In genomic region chr1:230785643-230786405, GRCh38 we compare ENCODE assay signal across 1 cellular context.
TF ChIP-seq lines count a peak whose summit lies in the region.

No MANE protein-coding gene starts in this region.

TF ChIP-seq in GM23338, 12 proteins besides CTCF, POLR2A, EP300 and RAD21 (continued from another document):
- TF ChIP-seq, protein P1, sequence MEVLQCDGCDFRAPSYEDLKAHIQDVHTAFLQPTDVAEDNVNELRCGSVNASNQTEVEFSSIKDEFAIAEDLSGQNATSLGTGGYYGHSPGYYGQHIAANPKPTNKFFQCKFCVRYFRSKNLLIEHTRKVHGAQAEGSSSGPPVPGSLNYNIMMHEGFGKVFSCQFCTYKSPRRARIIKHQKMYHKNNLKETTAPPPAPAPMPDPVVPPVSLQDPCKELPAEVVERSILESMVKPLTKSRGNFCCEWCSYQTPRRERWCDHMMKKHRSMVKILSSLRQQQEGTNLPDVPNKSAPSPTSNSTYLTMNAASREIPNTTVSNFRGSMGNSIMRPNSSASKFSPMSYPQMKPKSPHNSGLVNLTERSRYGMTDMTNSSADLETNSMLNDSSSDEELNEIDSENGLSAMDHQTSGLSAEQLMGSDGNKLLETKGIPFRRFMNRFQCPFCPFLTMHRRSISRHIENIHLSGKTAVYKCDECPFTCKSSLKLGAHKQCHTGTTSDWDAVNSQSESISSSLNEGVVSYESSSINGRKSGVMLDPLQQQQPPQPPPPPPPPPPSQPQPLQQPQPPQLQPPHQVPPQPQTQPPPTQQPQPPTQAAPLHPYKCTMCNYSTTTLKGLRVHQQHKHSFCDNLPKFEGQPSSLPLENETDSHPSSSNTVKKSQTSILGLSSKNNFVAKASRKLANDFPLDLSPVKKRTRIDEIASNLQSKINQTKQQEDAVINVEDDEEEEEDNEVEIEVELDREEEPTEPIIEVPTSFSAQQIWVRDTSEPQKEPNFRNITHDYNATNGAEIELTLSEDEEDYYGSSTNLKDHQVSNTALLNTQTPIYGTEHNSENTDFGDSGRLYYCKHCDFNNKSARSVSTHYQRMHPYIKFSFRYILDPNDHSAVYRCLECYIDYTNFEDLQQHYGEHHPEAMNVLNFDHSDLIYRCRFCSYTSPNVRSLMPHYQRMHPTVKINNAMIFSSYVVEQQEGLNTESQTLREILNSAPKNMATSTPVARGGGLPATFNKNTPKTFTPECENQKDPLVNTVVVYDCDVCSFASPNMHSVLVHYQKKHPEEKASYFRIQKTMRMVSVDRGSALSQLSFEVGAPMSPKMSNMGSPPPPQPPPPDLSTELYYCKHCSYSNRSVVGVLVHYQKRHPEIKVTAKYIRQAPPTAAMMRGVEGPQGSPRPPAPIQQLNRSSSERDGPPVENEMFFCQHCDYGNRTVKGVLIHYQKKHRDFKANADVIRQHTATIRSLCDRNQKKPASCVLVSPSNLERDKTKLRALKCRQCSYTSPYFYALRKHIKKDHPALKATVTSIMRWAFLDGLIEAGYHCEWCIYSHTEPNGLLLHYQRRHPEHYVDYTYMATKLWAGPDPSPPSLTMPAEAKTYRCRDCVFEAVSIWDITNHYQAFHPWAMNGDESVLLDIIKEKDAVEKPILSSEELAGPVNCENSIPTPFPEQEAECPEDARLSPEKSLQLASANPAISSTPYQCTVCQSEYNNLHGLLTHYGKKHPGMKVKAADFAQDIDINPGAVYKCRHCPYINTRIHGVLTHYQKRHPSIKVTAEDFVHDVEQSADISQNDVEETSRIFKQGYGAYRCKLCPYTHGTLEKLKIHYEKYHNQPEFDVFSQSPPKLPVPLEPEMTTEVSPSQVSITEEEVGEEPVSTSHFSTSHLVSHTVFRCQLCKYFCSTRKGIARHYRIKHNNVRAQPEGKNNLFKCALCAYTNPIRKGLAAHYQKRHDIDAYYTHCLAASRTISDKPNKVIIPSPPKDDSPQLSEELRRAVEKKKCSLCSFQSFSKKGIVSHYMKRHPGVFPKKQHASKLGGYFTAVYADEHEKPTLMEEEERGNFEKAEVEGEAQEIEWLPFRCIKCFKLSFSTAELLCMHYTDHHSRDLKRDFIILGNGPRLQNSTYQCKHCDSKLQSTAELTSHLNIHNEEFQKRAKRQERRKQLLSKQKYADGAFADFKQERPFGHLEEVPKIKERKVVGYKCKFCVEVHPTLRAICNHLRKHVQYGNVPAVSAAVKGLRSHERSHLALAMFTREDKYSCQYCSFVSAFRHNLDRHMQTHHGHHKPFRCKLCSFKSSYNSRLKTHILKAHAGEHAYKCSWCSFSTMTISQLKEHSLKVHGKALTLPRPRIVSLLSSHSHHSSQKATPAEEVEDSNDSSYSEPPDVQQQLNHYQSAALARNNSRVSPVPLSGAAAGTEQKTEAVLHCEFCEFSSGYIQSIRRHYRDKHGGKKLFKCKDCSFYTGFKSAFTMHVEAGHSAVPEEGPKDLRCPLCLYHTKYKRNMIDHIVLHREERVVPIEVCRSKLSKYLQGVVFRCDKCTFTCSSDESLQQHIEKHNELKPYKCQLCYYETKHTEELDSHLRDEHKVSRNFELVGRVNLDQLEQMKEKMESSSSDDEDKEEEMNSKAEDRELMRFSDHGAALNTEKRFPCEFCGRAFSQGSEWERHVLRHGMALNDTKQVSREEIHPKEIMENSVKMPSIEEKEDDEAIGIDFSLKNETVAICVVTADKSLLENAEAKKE (CRISPR knock-in tag; IDR thresholded peaks at IDR 0.05) = no peak
- TF ChIP-seq, protein P2, sequence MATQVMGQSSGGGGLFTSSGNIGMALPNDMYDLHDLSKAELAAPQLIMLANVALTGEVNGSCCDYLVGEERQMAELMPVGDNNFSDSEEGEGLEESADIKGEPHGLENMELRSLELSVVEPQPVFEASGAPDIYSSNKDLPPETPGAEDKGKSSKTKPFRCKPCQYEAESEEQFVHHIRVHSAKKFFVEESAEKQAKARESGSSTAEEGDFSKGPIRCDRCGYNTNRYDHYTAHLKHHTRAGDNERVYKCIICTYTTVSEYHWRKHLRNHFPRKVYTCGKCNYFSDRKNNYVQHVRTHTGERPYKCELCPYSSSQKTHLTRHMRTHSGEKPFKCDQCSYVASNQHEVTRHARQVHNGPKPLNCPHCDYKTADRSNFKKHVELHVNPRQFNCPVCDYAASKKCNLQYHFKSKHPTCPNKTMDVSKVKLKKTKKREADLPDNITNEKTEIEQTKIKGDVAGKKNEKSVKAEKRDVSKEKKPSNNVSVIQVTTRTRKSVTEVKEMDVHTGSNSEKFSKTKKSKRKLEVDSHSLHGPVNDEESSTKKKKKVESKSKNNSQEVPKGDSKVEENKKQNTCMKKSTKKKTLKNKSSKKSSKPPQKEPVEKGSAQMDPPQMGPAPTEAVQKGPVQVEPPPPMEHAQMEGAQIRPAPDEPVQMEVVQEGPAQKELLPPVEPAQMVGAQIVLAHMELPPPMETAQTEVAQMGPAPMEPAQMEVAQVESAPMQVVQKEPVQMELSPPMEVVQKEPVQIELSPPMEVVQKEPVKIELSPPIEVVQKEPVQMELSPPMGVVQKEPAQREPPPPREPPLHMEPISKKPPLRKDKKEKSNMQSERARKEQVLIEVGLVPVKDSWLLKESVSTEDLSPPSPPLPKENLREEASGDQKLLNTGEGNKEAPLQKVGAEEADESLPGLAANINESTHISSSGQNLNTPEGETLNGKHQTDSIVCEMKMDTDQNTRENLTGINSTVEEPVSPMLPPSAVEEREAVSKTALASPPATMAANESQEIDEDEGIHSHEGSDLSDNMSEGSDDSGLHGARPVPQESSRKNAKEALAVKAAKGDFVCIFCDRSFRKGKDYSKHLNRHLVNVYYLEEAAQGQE (IDR thresholded peaks at IDR 0.05; ENCODE audit: unreplicated experiment) = no peak
- TF ChIP-seq ETS1 (IDR thresholded peaks at IDR 0.05) = no peak
